Comparison of ENCODE assay signal across 29 cellular contexts in genomic region chr19:40129425-40129824, GRCh38.
"Had no signal": no experiment of that assay in that cellular context is flagged by ENCODE, and none has a peak within 500 bp of the region (broad histone marks: within the 10 kb centered on the region; RNA-seq: fewer than 3 reads in every experiment).

No MANE protein-coding gene starts in this region.

- ATAC-seq: stimulated activated effector memory CD8-positive, alpha-beta T cell treated with anti-CD3 and anti-CD28 coated beads, Interleukin-12 subunit alpha, Interleukin-12 subunit beta, amount 100 ng/mL, for 72 hours; stimulated activated memory B cell treated with anti-CD40 and anti-IgM and Interleukin-4, amounts not matched to agents 10 μg/mL and 1 μg/mL and 100 μg/mL, for 72 hours; stimulated activated naive B cell treated with anti-CD40 and anti-IgM and Interleukin-4, amounts not matched to agents 10 μg/mL and 1 μg/mL and 100 μg/mL, for 72 hours; stimulated activated naive CD8-positive, alpha-beta T cell treated with anti-CD3 and anti-CD28 coated beads, Interleukin-15, amount 100 ng/mL, for 72 hours; stimulated activated naive CD8-positive, alpha-beta T cell treated with anti-CD3 and anti-CD28 coated beads, Interleukin-15, Interleukin-2, amounts not matched to agents 100 U/mL and 50 U/mL, for 24 hours; upper lobe of right lung had no signal

- H3K4me1 ChIP-seq: stomach, suprapubic skin, testis, thyroid gland, tibial artery, tibial nerve, transverse colon, upper lobe of left lung, upper lobe of right lung, uterus, vagina had no signal

- H3K36me3 ChIP-seq: stomach, suprapubic skin, thoracic aorta, thyroid gland, tibial artery, tibial nerve, transverse colon, upper lobe of left lung, upper lobe of right lung, uterus, vagina had no signal

- H3K27ac Mint-ChIP-seq: stimulated activated effector memory CD8-positive, alpha-beta T cell treated with anti-CD3 and anti-CD28 coated beads, Interleukin-12 subunit alpha, Interleukin-12 subunit beta, amount 100 ng/mL, for 72 hours; stimulated activated memory B cell treated with anti-CD40 and anti-IgM and Interleukin-4, amounts not matched to agents 10 μg/mL and 1 μg/mL and 100 μg/mL, for 72 hours; stimulated activated naive B cell treated with anti-CD40 and anti-IgM and Interleukin-4, amounts not matched to agents 10 μg/mL and 1 μg/mL and 100 μg/mL, for 72 hours; stimulated activated naive CD8-positive, alpha-beta T cell treated with anti-CD3 and anti-CD28 coated beads, Interleukin-15, amount 100 ng/mL, for 72 hours; stimulated activated naive CD8-positive, alpha-beta T cell treated with anti-CD3 and anti-CD28 coated beads, Interleukin-15, Interleukin-2, amounts not matched to agents 100 ng/mL and 50 ng/mL, for 24 hours; type B pancreatic cell had no signal

- H3K9me3 Mint-ChIP-seq: type B pancreatic cell had no signal

- H3K9me3 ChIP-seq: testis, thoracic aorta, thyroid gland, tibial artery, upper lobe of left lung, upper lobe of right lung, uterus, vagina had no signal

- FAIRE-seq: urothelium cell line had no signal

- H3K4me1 Mint-ChIP-seq: stimulated activated effector memory CD8-positive, alpha-beta T cell treated with anti-CD3 and anti-CD28 coated beads, Interleukin-12 subunit alpha, Interleukin-12 subunit beta, amount 100 ng/mL, for 72 hours; stimulated activated memory B cell treated with anti-CD40 and anti-IgM and Interleukin-4, amounts not matched to agents 10 μg/mL and 1 μg/mL and 100 μg/mL, for 72 hours; stimulated activated naive B cell treated with anti-CD40 and anti-IgM and Interleukin-4, amounts not matched to agents 10 μg/mL and 1 μg/mL and 100 μg/mL, for 72 hours; stimulated activated naive CD8-positive, alpha-beta T cell treated with anti-CD3 and anti-CD28 coated beads, Interleukin-15, amount 100 ng/mL, for 72 hours had no signal

- H3K27me3 ChIP-seq: testis, thyroid gland, upper lobe of left lung, uterus, vagina had no signal

- H3K27ac ChIP-seq: stomach, suprapubic skin, testis, thoracic aorta, thyroid gland, tibial artery, tibial nerve, transverse colon, upper lobe of left lung, upper lobe of right lung, uterus, vagina had no signal

- H3K4me3 ChIP-seq: stomach, suprapubic skin, testis, thoracic aorta, thyroid gland, tibial artery, tibial nerve, transverse colon, upper lobe of left lung, upper lobe of right lung, uterus, vagina had no signal

- H3K4me3 Mint-ChIP-seq: stimulated activated effector memory CD8-positive, alpha-beta T cell treated with anti-CD3 and anti-CD28 coated beads, Interleukin-12 subunit alpha, Interleukin-12 subunit beta, amount 100 ng/mL, for 72 hours; stimulated activated memory B cell treated with anti-CD40 and anti-IgM and Interleukin-4, amounts not matched to agents 10 μg/mL and 1 μg/mL and 100 μg/mL, for 72 hours; stimulated activated naive B cell treated with anti-CD40 and anti-IgM and Interleukin-4, amounts not matched to agents 10 μg/mL and 1 μg/mL and 100 μg/mL, for 72 hours; stimulated activated naive CD8-positive, alpha-beta T cell treated with anti-CD3 and anti-CD28 coated beads, Interleukin-15, amount 100 ng/mL, for 72 hours; stimulated activated naive CD8-positive, alpha-beta T cell treated with anti-CD3 and anti-CD28 coated beads, Interleukin-15, Interleukin-2, amounts not matched to agents 100 ng/mL and 50 ng/mL, for 24 hours; type B pancreatic cell had no signal

- DNase-seq: stimulated activated CD4-positive, alpha-beta T cell treated with anti-CD3 and anti-CD28 coated beads, Interleukin-2, amount 100 ng/mL, for 48 hours; stimulated activated CD4-positive, alpha-beta T cell treated with anti-CD3 and anti-CD28 coated beads, Interleukin-4, amount 100 ng/mL, for 1 hour; stimulated activated CD4-positive, alpha-beta T cell treated with anti-CD3 and anti-CD28 coated beads, Interleukin-4, amount 100 ng/mL, for 24 hours; stimulated activated CD4-positive, alpha-beta T cell treated with anti-CD3 and anti-CD28 coated beads, Interleukin-4, amount 100 ng/mL, for 4 hours; stimulated activated CD8-positive, alpha-beta memory T cell treated with anti-CD3 and anti-CD28 coated beads, Interleukin-4, amount 100 ng/mL, for 48 hours; stimulated activated naive B cell treated with anti-CD40 and anti-IgM and Interleukin-4, amounts not matched to agents 10 μg/mL and 1 μg/mL and 100 μg/mL, for 72 hours; stimulated activated naive CD4-positive, alpha-beta T cell; stimulated activated naive CD4-positive, alpha-beta T cell treated with Interleukin-2 at 50 U/mL for 16 hours; stimulated activated naive CD8-positive, alpha-beta T cell treated with anti-CD3 and anti-CD28 coated beads, Interleukin-15, amount 100 ng/mL, for 72 hours; stimulated activated naive CD8-positive, alpha-beta T cell treated with anti-CD3 and anti-CD28 coated beads, Interleukin-15, Interleukin-2, amounts not matched to agents 100 U/mL and 50 U/mL, for 24 hours; stomach; substantia nigra; testis; thyroid gland; tibial artery; transverse colon; trophoblast cell; upper lobe of left lung; upper lobe of right lung; uterus had no signal

- H3K36me3 Mint-ChIP-seq: stimulated activated effector memory CD8-positive, alpha-beta T cell treated with anti-CD3 and anti-CD28 coated beads, Interleukin-12 subunit alpha, Interleukin-12 subunit beta, amount 100 ng/mL, for 72 hours; stimulated activated memory B cell treated with anti-CD40 and anti-IgM and Interleukin-4, amounts not matched to agents 10 μg/mL and 1 μg/mL and 100 μg/mL, for 72 hours; type B pancreatic cell had no signal
